24 cellular contexts compared by ENCODE assay signal in genomic region chr1:119471566-119471965, GRCh38. TPM values are rescaled to one million over a fixed set of nuclear protein-coding genes. Genes with fewer than 3 reads are reported as not detected.
DNase-seq lines count a peak whose midpoint lies in the region; ATAC-seq, FAIRE-seq and TF ChIP-seq lines count a peak whose summit lies in the region.
"Had no signal": no experiment of that assay in that cellular context is flagged by ENCODE, and none has a peak within 500 bp of the region (broad histone marks: within the 10 kb centered on the region; RNA-seq: fewer than 3 reads in every experiment).

No MANE protein-coding gene starts in this region.

- H3K9me3 ChIP-seq in K562 (replicated peaks; ENCODE audit: control insufficient read depth, insufficient read depth, low read depth, low read length) (no peaks in the 10 kb centered on the region), esophagus muscularis mucosa (no peaks in the 10 kb centered on the region)
- H3K9me3 ChIP-seq: A549; BE2C; BLaER1 treated with 17β-estradiol and CSF1 and Interleukin-3, amounts not matched to agents 10 nM and 100 nM; HAP-1 had no signal

- no peak for TF ChIP-seq CTCF in K562 (IDR thresholded peaks at IDR 0.05 in 2 of 3, conservative IDR thresholded peaks at IDR 0.05 in 1 of 3; ENCODE audit: insufficient read depth in 2 of 3, low read depth in 1 of 3, low read length in 3 of 3)
- TF ChIP-seq CTCF in esophagus muscularis mucosa (IDR thresholded peaks at IDR 0.05), result no peak

- no peak overlapping the region for H3K9ac ChIP-seq in K562 (ENCODE audit: insufficient read depth in 1 of 2, low read depth in 2 of 2, low read length in 2 of 2)
- H3K9ac ChIP-seq: BLaER1 treated with 17β-estradiol and CSF1 and Interleukin-3, amounts not matched to agents 10 nM and 100 nM had no signal

- no peaks in the 10 kb centered on the region for H3K4me1 ChIP-seq in K562 (replicated peaks in 1 of 2; ENCODE audit: control insufficient read depth in 2 of 2, insufficient read depth in 2 of 2, low read length in 2 of 2)
- H3K4me1 ChIP-seq in esophagus muscularis mucosa, result no peaks in the 10 kb centered on the region
- H3K4me1 ChIP-seq: A549; BE2C; BLaER1 treated with 17β-estradiol and CSF1 and Interleukin-3, amounts not matched to agents 10 nM and 100 nM; HAP-1 had no signal

- H2AFZ ChIP-seq in K562 (ENCODE audit: low read depth, low read length), result no peak overlapping the region

- H3K27ac ChIP-seq in K562 (ENCODE audit: extremely low read depth, low read depth, low read length), result no peak overlapping the region
- no peak overlapping the region for H3K27ac ChIP-seq in esophagus muscularis mucosa (replicated peaks in 1 of 4)
- H3K27ac ChIP-seq: A549; BLaER1 treated with 17β-estradiol and CSF1 and Interleukin-3, amounts not matched to agents 10 nM and 100 nM had no signal

- H4K20me1 ChIP-seq in K562 (replicated peaks; ENCODE audit: control insufficient read depth, insufficient read depth, low read length), result no peaks in the 10 kb centered on the region; the same call in 1 of the 2 replicates
- H4K20me1 ChIP-seq: BLaER1 treated with 17β-estradiol and CSF1 and Interleukin-3, amounts not matched to agents 10 nM and 100 nM had no signal

- no peak for TF ChIP-seq POLR2A in K562 (conservative IDR thresholded peaks at IDR 0.05)
- no peak for TF ChIP-seq POLR2A in esophagus muscularis mucosa (IDR thresholded peaks at IDR 0.05; ENCODE audit: low read depth)

- 0% methylated on average over 5 of the region's 5 CpGs for WGBS in K562 (ENCODE audit: insufficient coverage, low coverage, missing lambda C conversion rate)
- WGBS in esophagus muscularis mucosa, result 79% methylated on average over 5 of the region's 5 CpGs

- POLR2A ChIA-PET in K562 (lab: Yijun Ruan, JAX), result interaction anchor here (0.8 to 1.3 kb wide), 2 partner anchors 9 to 25 kb away, joined by 3 to 4 read pairs; no protein-coding TSS in a partner anchor

- H3K9me1 ChIP-seq in K562 (ENCODE audit: control insufficient read depth, insufficient read depth, low read length), result no peaks in the 10 kb centered on the region

- DNase-seq in H7, result peak; percentile 8
- no peak for DNase-seq in K562 (ENCODE audit: extremely low read depth in 1 of 4, low spot score in 3 of 4)
- peak; percentile 86 for DNase-seq in esophagus muscularis mucosa (ENCODE audit: extremely low spot score)
- DNase-seq in stimulated activated naive CD4-positive, alpha-beta T cell treated with Interleukin-2 at 50 U/mL for 16 hours (lab: John Stamatoyannopoulos, UW), result no peak
- no peak for DNase-seq in GDM1 (lab: John Stamatoyannopoulos, UW)
- DNase-seq: 8988T; ACHN; AML-193; BE2C; CD4-positive, alpha-beta T cell; CD8-positive, alpha-beta memory T cell; DMS 273 treated with DMSO at 0.1 percent for 48 hours; DMS79 treated with DMSO at 0.1 percent for 48 hours; GOT3; HFFc6 had no signal

- no peaks in the 10 kb centered on the region for H3K36me3 ChIP-seq in H7 (replicated peaks; ENCODE audit: control insufficient read depth, insufficient read depth, low read length)
- no peaks in the 10 kb centered on the region for H3K36me3 ChIP-seq in K562 (ENCODE audit: control insufficient read depth, insufficient read depth, low read length)
- no peaks in the 10 kb centered on the region for H3K36me3 ChIP-seq in esophagus muscularis mucosa
- H3K36me3 ChIP-seq: BE2C; BLaER1 treated with 17β-estradiol and CSF1 and Interleukin-3, amounts not matched to agents 10 nM and 100 nM; HAP-1 had no signal

- no peak for TF ChIP-seq RAD21 in K562 (CRISPR knock-in tag; conservative IDR thresholded peaks at IDR 0.05 in 1 of 2, IDR thresholded peaks at IDR 0.05 in 1 of 2)

- H3K4me2 ChIP-seq in K562 (ENCODE audit: insufficient read depth, low read length), result no peak overlapping the region
- H3K4me2 ChIP-seq: A549; BLaER1 treated with 17β-estradiol and CSF1 and Interleukin-3, amounts not matched to agents 10 nM and 100 nM had no signal

- CTCF ChIA-PET in K562 (lab: Yijun Ruan, JAX; ENCODE audit: low intra/inter-chr PET ratio), result no interaction called here

- FAIRE-seq in K562 (lab: Jason Lieb, UNC), result no peak
- FAIRE-seq: A549, D721Med, GM12892 had no signal

- BruUV-seq in K562 (replicated peaks; lab: Mats Ljungman, UMichigan), result no TSS peak

- H3K4me3 ChIP-seq in H7 (ENCODE audit: insufficient read depth, low read depth, low read length) (no peak overlapping the region), K562 (no peak overlapping the region), esophagus muscularis mucosa (no peak overlapping the region)
- H3K4me3 ChIP-seq: A549; BLaER1 treated with 17β-estradiol and CSF1 and Interleukin-3, amounts not matched to agents 10 nM and 100 nM; HAP-1 had no signal

- in situ Hi-C loops in K562 (cut with MboI), result no loop called here

- H3K27me3 ChIP-seq in H7 (ENCODE audit: control insufficient read depth, insufficient read depth, low read length), result no peaks in the 10 kb centered on the region; the same call in 1 of the 2 replicates
- no peaks in the 10 kb centered on the region for H3K27me3 ChIP-seq in K562 (ENCODE audit: control insufficient read depth in 2 of 2, insufficient read depth in 2 of 2, low read length in 2 of 2)
- no peaks in the 10 kb centered on the region for H3K27me3 ChIP-seq in esophagus muscularis mucosa
- H3K27me3 ChIP-seq: BE2C; BLaER1 treated with 17β-estradiol and CSF1 and Interleukin-3, amounts not matched to agents 10 nM and 100 nM had no signal

- H3K79me2 ChIP-seq in K562 (ENCODE audit: control insufficient read depth, insufficient read depth, low read length), result no peaks in the 10 kb centered on the region

- ATAC-seq in K562 (peak; percentile 28; the same call in 1 of the 3 replicates), HG03571 (IDR thresholded peaks at IDR 0.05; ENCODE audit: unreplicated experiment) (no peak)
- ATAC-seq: A549 had no signal

- intact Hi-C loops in K562 (cut with micrococcal nuclease), result loop anchor here (10.0 kb wide), 2 partner anchors 133 to 203 kb away; no protein-coding TSS in a partner anchor
- intact Hi-C loops in esophagus muscularis mucosa (cut with DNase I), result no loop called here

- TF ChIP-seq EP300 in K562 (IDR thresholded peaks at IDR 0.05; ENCODE audit: low read length) (no peak), esophagus muscularis mucosa (IDR thresholded peaks at IDR 0.05) (no peak)

TF ChIP-seq in K562, 482 proteins besides CTCF, POLR2A, EP300 and RAD21:
- no peak for TF ChIP-seq ZNF583 (CRISPR knock-in tag; IDR thresholded peaks at IDR 0.05)

RNA-seq across cellular contexts. Expression of gene HSD3B1, which starts 35.4 kb away (rescaled TPM):
- total RNA-seq in H7 (2014; rRNA removed; shearing (Covaris generic)), result not detected in 2 replicates
- total RNA-seq in K562 (2011; cell fraction: chromatin; rRNA removed; ENCODE audit: low replicate concordance), result not detected in 2 replicates
- total RNA-seq in K562 (2011; cell fraction: nucleolus; rRNA removed), result not detected in 2 replicates
- not detected in 2 replicates for total RNA-seq in K562 (2011; cell fraction: nucleoplasm; rRNA removed)
- not detected in 2 replicates for total RNA-seq in K562 (2014; rRNA removed)
- total RNA-seq in K562 (2014; rRNA removed; fragmentation: Illumina TruSeq; extraction: Trizol), result not detected in 2 replicates
- total RNA-seq in K562 (2015; rRNA removed; fragmentation: Illumina TruSeq; extraction: Trizol), result not detected in 2 replicates
- not detected in 2 replicates for total RNA-seq in K562 (2021)
- not detected in 2 replicates for polyA plus RNA-seq in K562 (2011; rRNA removed)
- not detected in 2 replicates for polyA plus RNA-seq in K562 (2011; cell fraction: cytosol; rRNA removed)
- polyA plus RNA-seq in K562 (2011; cell fraction: nucleus; rRNA removed), result not detected in 2 replicates
- polyA plus RNA-seq in K562 (2012), result not detected in 2 replicates
- polyA plus RNA-seq in K562 (2014; fragmentation: Illumina TruSeq; extraction: Trizol), result not detected in 2 replicates
- polyA plus RNA-seq in K562 (2014; fragmentation: Nextera tagmentation; extraction: Ambion mirVana), result not detected
- not detected in 2 replicates for polyA plus RNA-seq in K562 (2014; rRNA removed)
- not detected in 2 replicates for polyA minus RNA-seq in K562 (2011; rRNA and poly(A)+ RNA removed)
- not detected in 2 replicates for polyA minus RNA-seq in K562 (2011; cell fraction: cytosol; rRNA and poly(A)+ RNA removed)
- not detected in 2 replicates for polyA minus RNA-seq in K562 (2011; cell fraction: nucleus; rRNA and poly(A)+ RNA removed)
- total RNA-seq in esophagus muscularis mucosa, result not detected
- total RNA-seq: CD4-positive, alpha-beta T cell; CD8-positive, alpha-beta memory T cell; Daoy; G401; HFFc6 had no signal
- polyA plus RNA-seq: A549; CD14-positive monocyte; CD8-positive, alpha-beta memory T cell had no signal

RNA-seq across cellular contexts. Expression of gene HSD3B2, which starts 56.6 kb away (rescaled TPM):
- total RNA-seq in H7 (2014; rRNA removed; shearing (Covaris generic)), result 0.07 TPM in 2 replicates
- total RNA-seq in K562 (2011; cell fraction: chromatin; rRNA removed; ENCODE audit: low replicate concordance), result not detected in 2 replicates
- not detected in 2 replicates for total RNA-seq in K562 (2011; cell fraction: nucleolus; rRNA removed)
- not detected in 2 replicates for total RNA-seq in K562 (2011; cell fraction: nucleoplasm; rRNA removed)
- total RNA-seq in K562 (2014; rRNA removed) (not detected in 2 replicates), K562 (2014; rRNA removed; fragmentation: Illumina TruSeq; extraction: Trizol) (not detected in 2 replicates), K562 (2015; rRNA removed; fragmentation: Illumina TruSeq; extraction: Trizol) (not detected in 2 replicates), K562 (2021) (0.96 and 1.1 TPM in 2 replicates), esophagus muscularis mucosa (not detected)
- polyA plus RNA-seq in K562 (2011; rRNA removed) (not detected in 2 replicates), K562 (2014; fragmentation: Illumina TruSeq; extraction: Trizol) (not detected in 2 replicates), K562 (2014; fragmentation: Nextera tagmentation; extraction: Ambion mirVana) (not detected), K562 (2014; rRNA removed) (not detected in 2 replicates)
- polyA plus RNA-seq in K562 (2011; cell fraction: cytosol; rRNA removed), result not detected in 2 replicates
- polyA plus RNA-seq in K562 (2011; cell fraction: nucleus; rRNA removed), result not detected in 2 replicates
- polyA plus RNA-seq in K562 (2012), result not detected in 2 replicates
- not detected in 2 replicates for polyA minus RNA-seq in K562 (2011; rRNA and poly(A)+ RNA removed)
- polyA minus RNA-seq in K562 (2011; cell fraction: cytosol; rRNA and poly(A)+ RNA removed), result not detected in 2 replicates
- not detected in 2 replicates for polyA minus RNA-seq in K562 (2011; cell fraction: nucleus; rRNA and poly(A)+ RNA removed)
- total RNA-seq: CD4-positive, alpha-beta T cell; CD8-positive, alpha-beta memory T cell; Daoy; G401; HFFc6 had no signal
- polyA plus RNA-seq: A549; CD14-positive monocyte; CD8-positive, alpha-beta memory T cell had no signal

Comparison
In these comparisons a context has a peak if more than half of its experiments do, and no peak if none do; other contexts are left out.
1. DNase-seq: peak in H7 (single experiment) and esophagus muscularis mucosa (single experiment); none in K562 (0 of 4), stimulated activated naive CD4-positive, alpha-beta T cell treated with Interleukin-2 at 50 U/mL for 16 hours (single experiment) and GDM1 (single experiment).